In the genomic region with DNA sequence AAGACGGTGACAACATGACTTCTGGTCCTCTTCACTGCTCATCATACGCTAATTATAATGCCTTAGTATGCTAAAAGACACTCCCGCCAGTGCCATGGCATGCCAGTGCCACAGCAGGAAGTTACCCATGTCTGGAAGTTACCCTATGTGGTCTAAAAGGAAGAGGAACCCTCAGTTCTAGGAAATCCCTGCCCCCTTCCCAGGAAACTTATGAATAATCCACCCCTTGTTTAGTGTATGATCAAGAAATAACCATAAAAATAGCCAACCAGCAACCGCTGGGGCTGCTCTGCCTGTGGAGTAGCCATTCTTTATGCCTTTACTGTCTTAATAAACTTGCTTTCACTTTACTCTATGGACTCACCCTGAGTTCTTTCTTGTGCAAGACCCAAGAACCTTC, we compare ENCODE assay signal across 17 cellular contexts. TPM values are rescaled to one million over a fixed set of nuclear protein-coding genes. Genes with fewer than 3 reads are reported as not detected.
DNase-seq lines count a peak whose midpoint lies in the region; ATAC-seq and TF ChIP-seq lines count a peak whose summit lies in the region.
"Had no signal": no experiment of that assay in that cellular context is flagged by ENCODE, and none has a peak within 500 bp of the region (broad histone marks: within the 10 kb centered on the region; RNA-seq: fewer than 3 reads in every experiment).

No MANE protein-coding gene starts in this region.

- H3K9me3 Mint-ChIP-seq in activated CD4-positive, alpha-beta memory T cell treated with anti-CD3 and anti-CD28 coated beads for 36 hours = no peaks in the 10 kb centered on the region
- peaks cover 22% of the 10 kb centered on the region for H3K9me3 Mint-ChIP-seq in endodermal cell

- peak overlapping the region; percentile 52 for H3K27ac Mint-ChIP-seq in activated CD4-positive, alpha-beta memory T cell treated with anti-CD3 and anti-CD28 coated beads for 36 hours
- no peak overlapping the region for H3K27ac Mint-ChIP-seq in endodermal cell

- H3K36me3 ChIP-seq in endodermal cell (ENCODE audit: control insufficient read depth, insufficient read depth, low read length) (no peaks in the 10 kb centered on the region), upper lobe of right lung (no peaks in the 10 kb centered on the region)
- H3K36me3 ChIP-seq in effector memory CD4-positive, alpha-beta T cell (ENCODE audit: control insufficient read depth, insufficient read depth, low read length) = no peaks in the 10 kb centered on the region
- H3K36me3 ChIP-seq: Peyer's patch, uterus had no signal

- CTCF ChIA-PET in activated CD4-positive, alpha-beta memory T cell treated with anti-CD3 and anti-CD28 coated beads for 36 hours (lab: Charles Lee) = interaction anchor here (1.4 kb wide), 1 partner anchor 15 kb away, joined by 3 read pairs; no protein-coding TSS in a partner anchor

- no peak overlapping the region for H3K4me3 Mint-ChIP-seq in activated CD4-positive, alpha-beta memory T cell treated with anti-CD3 and anti-CD28 coated beads for 36 hours
- H3K4me3 Mint-ChIP-seq in endodermal cell = no peak overlapping the region

- peak; percentile 19 for DNase-seq in stimulated activated CD4-positive, alpha-beta T cell treated with anti-CD3 and anti-CD28 coated beads, Interleukin-15, amount 100 ng/mL, for 24 hours
- no peak for DNase-seq in stimulated activated CD4-positive, alpha-beta T cell treated with anti-CD3 and anti-CD28 coated beads, Interleukin-4, amount 100 ng/mL, for 24 hours
- DNase-seq in activated CD4-positive, alpha-beta memory T cell treated with anti-CD3 and anti-CD28 coated beads for 36 hours = peak; percentile 53
- DNase-seq in endodermal cell (peak; percentile 21), upper lobe of right lung (peak; percentile 46), SK-N-DZ (ENCODE audit: low spot score) (no peak)
- no peak for DNase-seq in effector memory CD4-positive, alpha-beta T cell
- DNase-seq: activated CD4-positive, alpha-beta T cell treated with anti-CD3 and anti-CD28 coated beads, Interleukin-2, amount 50 U/mL, for 4 hours; caudate nucleus; foreskin melanocyte; mesenchymal stem cell; NCI-H2081; NCI-H69; stimulated activated CD4-positive, alpha-beta T cell treated with anti-CD3 and anti-CD28 coated beads, Interleukin-4, amount 100 ng/mL, for 4 hours; uterus had no signal

- H3K9ac ChIP-seq in endodermal cell (ENCODE audit: extremely low read depth, low read length, poor library complexity, severe bottlenecking) = no peak overlapping the region

- intact Hi-C loops in activated CD4-positive, alpha-beta memory T cell treated with anti-CD3 and anti-CD28 coated beads for 36 hours (cut with micrococcal nuclease) = no loop called here
- intact Hi-C loops in upper lobe of right lung (cut with DNase I) = no loop called here

- 95 to 97% methylated on average over 3 to 4 of the region's 4 CpGs for WGBS in endodermal cell (ENCODE audit: insufficient coverage in 1 of 2, insufficient read length in 1 of 2), 2 experiments

- H3K9me3 ChIP-seq in endodermal cell (ENCODE audit: control insufficient read depth, low read length) (no peaks in the 10 kb centered on the region), upper lobe of right lung (no peaks in the 10 kb centered on the region)
- H3K9me3 ChIP-seq in effector memory CD4-positive, alpha-beta T cell (ENCODE audit: control insufficient read depth, low read length) = no peaks in the 10 kb centered on the region
- H3K9me3 ChIP-seq: Peyer's patch, uterus had no signal

- ATAC-seq in upper lobe of right lung (peak; percentile 84), GM21390 (IDR thresholded peaks at IDR 0.05; ENCODE audit: unreplicated experiment) (no peak)

- H3K4me1 ChIP-seq in endodermal cell (ENCODE audit: control insufficient read depth, insufficient read depth, low read length) (peaks cover 16% of the 10 kb centered on the region), upper lobe of right lung (peaks cover 4% of the 10 kb centered on the region)
- H3K4me1 ChIP-seq in effector memory CD4-positive, alpha-beta T cell (ENCODE audit: control insufficient read depth, insufficient read depth, low read length, poor library complexity, severe bottlenecking) = peaks cover 7% of the 10 kb centered on the region
- H3K4me1 ChIP-seq: Peyer's patch, uterus had no signal

- H3K27me3 ChIP-seq in endodermal cell (ENCODE audit: control insufficient read depth, insufficient read depth, low read length, poor library complexity, severe bottlenecking) = no peaks in the 10 kb centered on the region
- no peaks in the 10 kb centered on the region for H3K27me3 ChIP-seq in upper lobe of right lung
- no peaks in the 10 kb centered on the region for H3K27me3 ChIP-seq in effector memory CD4-positive, alpha-beta T cell (replicated peaks; ENCODE audit: control insufficient read depth, insufficient read depth, low read length, poor library complexity, severe bottlenecking)
- H3K27me3 ChIP-seq: Peyer's patch, uterus had no signal

- H3K4me3 ChIP-seq in endodermal cell (ENCODE audit: low read length) (no peak overlapping the region), upper lobe of right lung (no peak overlapping the region)
- no peak overlapping the region for H3K4me3 ChIP-seq in effector memory CD4-positive, alpha-beta T cell (ENCODE audit: insufficient read depth, low read depth, low read length, poor library complexity, severe bottlenecking)
- H3K4me3 ChIP-seq: Peyer's patch, uterus had no signal

- no peaks in the 10 kb centered on the region for H3K36me3 Mint-ChIP-seq in activated CD4-positive, alpha-beta memory T cell treated with anti-CD3 and anti-CD28 coated beads for 36 hours
- H3K36me3 Mint-ChIP-seq in endodermal cell (ENCODE audit: low read depth) = peaks cover 7% of the 10 kb centered on the region

- H3K27ac ChIP-seq in endodermal cell (ENCODE audit: low read depth, low read length) (no peak overlapping the region), upper lobe of right lung (no peak overlapping the region)
- no peak overlapping the region for H3K27ac ChIP-seq in effector memory CD4-positive, alpha-beta T cell (ENCODE audit: insufficient read depth, low read length, poor library complexity, severe bottlenecking)
- H3K27ac ChIP-seq: Peyer's patch, uterus had no signal

- no peaks in the 10 kb centered on the region for H3K27me3 Mint-ChIP-seq in activated CD4-positive, alpha-beta memory T cell treated with anti-CD3 and anti-CD28 coated beads for 36 hours
- no peaks in the 10 kb centered on the region for H3K27me3 Mint-ChIP-seq in endodermal cell (ENCODE audit: insufficient read depth)

- peaks cover 16% of the 10 kb centered on the region for H3K4me1 Mint-ChIP-seq in activated CD4-positive, alpha-beta memory T cell treated with anti-CD3 and anti-CD28 coated beads for 36 hours (ENCODE audit: low read depth)
- peaks cover 64% of the 10 kb centered on the region for H3K4me1 Mint-ChIP-seq in endodermal cell

- POLR2A ChIA-PET in activated CD4-positive, alpha-beta memory T cell treated with anti-CD3 and anti-CD28 coated beads for 36 hours (lab: Charles Lee) = interaction anchor here (0.6 kb wide), 1 partner anchor 18 kb away, joined by 5 read pairs; no protein-coding TSS in a partner anchor

- TF ChIP-seq CTCF in endodermal cell (conservative IDR thresholded peaks at IDR 0.05) = no peak
- no peak for TF ChIP-seq CTCF in upper lobe of right lung (IDR thresholded peaks at IDR 0.05)

RNA-seq across cellular contexts. Expression of a gene that starts 15.8 kb away (rescaled TPM):
- 10 to 100 TPM; 69.9 to 72.6 TPM for total RNA-seq in activated CD4-positive, alpha-beta memory T cell treated with anti-CD3 and anti-CD28 coated beads for 36 hours
- 100 to 1,000 TPM; 192 to 390 TPM for total RNA-seq in endodermal cell
- 39.8 TPM for polyA plus RNA-seq in endodermal cell (2013, experiment 1 of 2)
- 48.5 TPM for polyA plus RNA-seq in endodermal cell (2013, experiment 2 of 2)
- total RNA-seq in upper lobe of right lung = 12.4 TPM
- polyA plus RNA-seq in SK-N-DZ (2014; cell fraction: cytosol; rRNA removed) = 0.06 and 0.23 TPM in 2 replicates
- not detected in 2 replicates for polyA plus RNA-seq in SK-N-DZ (2014; cell fraction: nucleus; rRNA removed)

RNA-seq across cellular contexts. Expression of a gene that starts 52.4 kb away (rescaled TPM):
- total RNA-seq in activated CD4-positive, alpha-beta memory T cell treated with anti-CD3 and anti-CD28 coated beads for 36 hours = 10 to 100 TPM; 59.0 to 64.7 TPM
- total RNA-seq in endodermal cell = 100 to 1,000 TPM; 128 to 150 TPM
- 39.0 TPM for polyA plus RNA-seq in endodermal cell (2013, experiment 1 of 2)
- polyA plus RNA-seq in endodermal cell (2013, experiment 2 of 2) = 39.4 TPM
- total RNA-seq in upper lobe of right lung = 157 TPM
- 24.6 and 26.2 TPM in 2 replicates for polyA plus RNA-seq in SK-N-DZ (2014; cell fraction: cytosol; rRNA removed)
- 22.0 and 25.7 TPM in 2 replicates for polyA plus RNA-seq in SK-N-DZ (2014; cell fraction: nucleus; rRNA removed)

Comparison
In these comparisons a context has a peak if more than half of its experiments do, and no peak if none do; other contexts are left out.
1. DNase-seq: peak in stimulated activated CD4-positive, alpha-beta T cell treated with anti-CD3 and anti-CD28 coated beads, Interleukin-15, amount 100 ng/mL, for 24 hours (single experiment), activated CD4-positive, alpha-beta memory T cell treated with anti-CD3 and anti-CD28 coated beads for 36 hours (single experiment), endodermal cell (single experiment) and upper lobe of right lung (single experiment); none in stimulated activated CD4-positive, alpha-beta T cell treated with anti-CD3 and anti-CD28 coated beads, Interleukin-4, amount 100 ng/mL, for 24 hours (single experiment), effector memory CD4-positive, alpha-beta T cell (0 of 3) and SK-N-DZ (single experiment).